8 cellular contexts compared by ENCODE assay signal in the genomic region with DNA sequence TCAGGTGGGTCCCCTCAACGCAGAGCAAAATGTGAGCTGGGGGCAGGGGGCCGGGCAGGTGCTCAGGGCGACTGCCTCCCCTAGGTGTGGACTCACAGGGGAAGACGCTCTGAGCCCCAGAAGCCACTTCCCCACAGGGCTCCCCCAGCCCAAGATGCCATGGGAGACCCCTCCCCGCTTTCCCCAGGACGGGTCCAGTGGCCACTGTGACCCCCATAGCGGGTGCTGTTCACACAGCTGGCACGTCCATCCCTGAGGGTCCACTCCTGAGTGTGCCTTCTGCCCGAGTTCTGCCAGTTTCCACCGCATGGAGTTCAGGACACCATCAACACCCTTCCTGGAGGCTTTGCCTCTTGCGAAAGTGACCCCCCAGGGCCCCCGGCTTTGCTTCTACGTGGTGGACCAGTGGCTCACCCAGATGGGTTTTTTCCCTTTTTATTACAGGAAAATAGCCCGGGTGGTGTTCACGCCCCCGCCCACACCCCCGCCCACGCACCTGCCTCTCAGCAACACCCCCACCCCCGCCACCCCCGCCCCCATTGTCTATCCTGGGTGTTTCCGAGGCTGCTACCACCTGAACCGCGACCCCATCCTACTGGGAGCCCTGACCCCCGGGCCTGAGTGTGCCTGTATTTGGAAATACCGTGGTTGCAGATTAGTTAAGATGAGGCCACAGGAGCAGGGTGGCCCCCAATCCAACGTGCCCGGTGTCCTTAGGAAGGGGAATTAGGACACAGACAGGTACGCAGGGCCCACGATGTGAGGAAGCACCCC. TPM values are rescaled to one million over a fixed set of nuclear protein-coding genes. Genes with fewer than 3 reads are reported as not detected.
A peak's percentile ranks its signal among the peaks of the same experiment; 100 is the strongest.
DNase-seq lines count a peak whose midpoint lies in the region; FAIRE-seq and TF ChIP-seq lines count a peak whose summit lies in the region.

No MANE protein-coding gene starts in this region.

- DNase-seq in GM19239 (ENCODE audit: insufficient read length, low spot score) (peak; percentile 50), T-helper 9 cell (peak; percentile 39), NCI-H345 treated with DMSO at 0.1 percent for 48 hours (lab: John Stamatoyannopoulos, UW; ENCODE audit: unreplicated experiment) (no peak), NCI-H1105 treated with DMSO at 0.1 percent for 48 hours (lab: John Stamatoyannopoulos, UW) (no peak), SK-N-SH (no peak), SHP77 (lab: John Stamatoyannopoulos, UW) (no peak)
- DNase-seq in effector memory CD4-positive, alpha-beta T cell = peak in 1 of 3 donors; percentile 48
- peak; percentile 29 for DNase-seq in stimulated activated CD4-positive, alpha-beta T cell treated with anti-CD3 and anti-CD28 coated beads, Interleukin-1b, Interleukin-23, amount 100 ng/mL, for 48 hours

- no peaks in the 10 kb centered on the region for H3F3A ChIP-seq in SK-N-SH (replicated peaks; ENCODE audit: insufficient read depth)

- TF ChIP-seq EP300 in SK-N-SH (IDR thresholded peaks at IDR 0.05; ENCODE audit: borderline replicate concordance in 1 of 2, low read depth in 1 of 2, low read length in 1 of 2) = no peak

- no peaks in the 10 kb centered on the region for H4K20me1 ChIP-seq in SK-N-SH (ENCODE audit: insufficient read depth)

- H2AFZ ChIP-seq in SK-N-SH (ENCODE audit: low read depth) = no peak overlapping the region

- H3K36me3 ChIP-seq in effector memory CD4-positive, alpha-beta T cell (ENCODE audit: control insufficient read depth, insufficient read depth, low read length) = no peaks in the 10 kb centered on the region
- no peaks in the 10 kb centered on the region for H3K36me3 ChIP-seq in SK-N-SH (replicated peaks in 1 of 2; ENCODE audit: control insufficient read depth in 1 of 2, insufficient read depth in 2 of 2, low read length in 1 of 2)

- no peak for TF ChIP-seq RAD21 in SK-N-SH (IDR thresholded peaks at IDR 0.05; ENCODE audit: low read length)

- TF ChIP-seq CTCF in SK-N-SH (IDR thresholded peaks at IDR 0.05) = no peak

- FAIRE-seq in GM19239 (lab: Jason Lieb, UNC) = no peak

- H3K9me2 ChIP-seq in SK-N-SH = no peaks in the 10 kb centered on the region

- no peak overlapping the region for H3K9ac ChIP-seq in SK-N-SH

- H3K9me3 ChIP-seq in effector memory CD4-positive, alpha-beta T cell (ENCODE audit: control insufficient read depth, low read length) = no peaks in the 10 kb centered on the region
- H3K9me3 ChIP-seq in SK-N-SH = no peaks in the 10 kb centered on the region

- no peaks in the 10 kb centered on the region for H3K79me2 ChIP-seq in SK-N-SH (ENCODE audit: insufficient read depth)

- no peaks in the 10 kb centered on the region for H3K27me3 ChIP-seq in effector memory CD4-positive, alpha-beta T cell (replicated peaks; ENCODE audit: control insufficient read depth, insufficient read depth, low read length, poor library complexity, severe bottlenecking)
- H3K27me3 ChIP-seq in SK-N-SH (ENCODE audit: insufficient read depth) = no peaks in the 10 kb centered on the region

- POLR2A ChIA-PET in SK-N-SH (lab: Yijun Ruan, JAX) = no interaction called here

- H3K4me1 ChIP-seq in effector memory CD4-positive, alpha-beta T cell (ENCODE audit: control insufficient read depth, insufficient read depth, low read length, poor library complexity, severe bottlenecking) = peaks cover 31% of the 10 kb centered on the region
- peaks cover 0 to 5% of the 10 kb centered on the region in 2 experiments; a peak in 1 of 4 replicates for H3K4me1 ChIP-seq in SK-N-SH (ENCODE audit: control insufficient read depth in 1 of 2, insufficient read depth in 2 of 2, low read depth in 1 of 2, low read length in 1 of 2)

- WGBS in SK-N-SH (ENCODE audit: low lambda C conversion rate) = 81% methylated on average over 25 of the region's 29 CpGs

- no peak overlapping the region for H3K4me2 ChIP-seq in SK-N-SH

- H3K27ac ChIP-seq in effector memory CD4-positive, alpha-beta T cell (ENCODE audit: insufficient read depth, low read length, poor library complexity, severe bottlenecking) = peak overlapping the region; percentile 88
- H3K27ac ChIP-seq in SK-N-SH (ENCODE audit: low read depth in 2 of 2, low read length in 1 of 2) = no peak overlapping the region

- H3K4me3 ChIP-seq in effector memory CD4-positive, alpha-beta T cell (ENCODE audit: insufficient read depth, low read depth, low read length, poor library complexity, severe bottlenecking) = peak overlapping the region; percentile 75
- no peak overlapping the region for H3K4me3 ChIP-seq in SK-N-SH (ENCODE audit: low read depth in 2 of 2, low read length in 1 of 2)

- CTCF ChIA-PET in SK-N-SH (lab: Yijun Ruan, JAX) = interaction anchor here (1.6 to 4.0 kb wide), 3 partner anchors 13 to 42 kb away, joined by 4 to 28 read pairs (median 4); a partner anchor contains a TSS

TF ChIP-seq in SK-N-SH, 30 proteins besides CTCF, POLR2A, EP300 and RAD21 (continues in another document):
- TF ChIP-seq EZH2phosphoT487 (IDR thresholded peaks at IDR 0.05; ENCODE audit: borderline replicate concordance, low read depth) = no peak
- TF ChIP-seq SMC3 (IDR thresholded peaks at IDR 0.05; ENCODE audit: low read depth, low read length) = no peak
- no peak for TF ChIP-seq YY1 (IDR thresholded peaks at IDR 0.05; ENCODE audit: low read depth)
- TF ChIP-seq, protein P1, sequence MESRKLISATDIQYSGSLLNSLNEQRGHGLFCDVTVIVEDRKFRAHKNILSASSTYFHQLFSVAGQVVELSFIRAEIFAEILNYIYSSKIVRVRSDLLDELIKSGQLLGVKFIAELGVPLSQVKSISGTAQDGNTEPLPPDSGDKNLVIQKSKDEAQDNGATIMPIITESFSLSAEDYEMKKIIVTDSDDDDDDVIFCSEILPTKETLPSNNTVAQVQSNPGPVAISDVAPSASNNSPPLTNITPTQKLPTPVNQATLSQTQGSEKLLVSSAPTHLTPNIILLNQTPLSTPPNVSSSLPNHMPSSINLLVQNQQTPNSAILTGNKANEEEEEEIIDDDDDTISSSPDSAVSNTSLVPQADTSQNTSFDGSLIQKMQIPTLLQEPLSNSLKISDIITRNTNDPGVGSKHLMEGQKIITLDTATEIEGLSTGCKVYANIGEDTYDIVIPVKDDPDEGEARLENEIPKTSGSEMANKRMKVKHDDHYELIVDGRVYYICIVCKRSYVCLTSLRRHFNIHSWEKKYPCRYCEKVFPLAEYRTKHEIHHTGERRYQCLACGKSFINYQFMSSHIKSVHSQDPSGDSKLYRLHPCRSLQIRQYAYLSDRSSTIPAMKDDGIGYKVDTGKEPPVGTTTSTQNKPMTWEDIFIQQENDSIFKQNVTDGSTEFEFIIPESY (IDR thresholded peaks at IDR 0.05; ENCODE audit: borderline replicate concordance, low read depth) = no peak
- TF ChIP-seq, protein P2, sequence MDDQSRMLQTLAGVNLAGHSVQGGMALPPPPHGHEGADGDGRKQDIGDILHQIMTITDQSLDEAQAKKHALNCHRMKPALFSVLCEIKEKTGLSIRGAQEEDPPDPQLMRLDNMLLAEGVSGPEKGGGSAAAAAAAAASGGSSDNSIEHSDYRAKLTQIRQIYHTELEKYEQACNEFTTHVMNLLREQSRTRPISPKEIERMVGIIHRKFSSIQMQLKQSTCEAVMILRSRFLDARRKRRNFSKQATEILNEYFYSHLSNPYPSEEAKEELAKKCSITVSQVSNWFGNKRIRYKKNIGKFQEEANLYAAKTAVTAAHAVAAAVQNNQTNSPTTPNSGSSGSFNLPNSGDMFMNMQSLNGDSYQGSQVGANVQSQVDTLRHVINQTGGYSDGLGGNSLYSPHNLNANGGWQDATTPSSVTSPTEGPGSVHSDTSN (IDR thresholded peaks at IDR 0.05) = no peak
- TF ChIP-seq POLR2AphosphoS5 (IDR thresholded peaks at IDR 0.05; ENCODE audit: low read depth, low read length) = no peak
- no peak for TF ChIP-seq RCOR1 (IDR thresholded peaks at IDR 0.05; ENCODE audit: low read length)
- TF ChIP-seq, protein P3, sequence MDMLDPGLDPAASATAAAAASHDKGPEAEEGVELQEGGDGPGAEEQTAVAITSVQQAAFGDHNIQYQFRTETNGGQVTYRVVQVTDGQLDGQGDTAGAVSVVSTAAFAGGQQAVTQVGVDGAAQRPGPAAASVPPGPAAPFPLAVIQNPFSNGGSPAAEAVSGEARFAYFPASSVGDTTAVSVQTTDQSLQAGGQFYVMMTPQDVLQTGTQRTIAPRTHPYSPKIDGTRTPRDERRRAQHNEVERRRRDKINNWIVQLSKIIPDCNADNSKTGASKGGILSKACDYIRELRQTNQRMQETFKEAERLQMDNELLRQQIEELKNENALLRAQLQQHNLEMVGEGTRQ (IDR thresholded peaks at IDR 0.05; ENCODE audit: borderline replicate concordance, low read depth, low read length) = no peak
- no peak for TF ChIP-seq FOXM1 (IDR thresholded peaks at IDR 0.05; ENCODE audit: low read depth)

RNA-seq across cellular contexts. Expression of a gene that starts 32.0 kb away (rescaled TPM):
- polyA plus RNA-seq in SK-N-SH (2012; rRNA removed) = 3.2 and 5.4 TPM in 2 replicates
- 2.0 and 2.8 TPM in 2 replicates for polyA plus RNA-seq in SK-N-SH (2012; cell fraction: cytosol; rRNA removed)
- polyA plus RNA-seq in SK-N-SH (2012; cell fraction: nucleus; rRNA removed) = 8.1 and 8.6 TPM in 2 replicates

RNA-seq across cellular contexts. Expression of a gene that starts 46.2 kb away (rescaled TPM):
- 63.1 and 65.4 TPM in 2 replicates for polyA plus RNA-seq in SK-N-SH (2012; rRNA removed)
- 20.4 and 32.7 TPM in 2 replicates for polyA plus RNA-seq in SK-N-SH (2012; cell fraction: cytosol; rRNA removed)
- polyA plus RNA-seq in SK-N-SH (2012; cell fraction: nucleus; rRNA removed) = 341 and 380 TPM in 2 replicates

RNA-seq across cellular contexts. Expression of a gene that starts 52.8 kb away (rescaled TPM):
- 7.6 TPM in 2 replicates for polyA plus RNA-seq in SK-N-SH (2012; rRNA removed)
- 6.4 and 7.5 TPM in 2 replicates for polyA plus RNA-seq in SK-N-SH (2012; cell fraction: cytosol; rRNA removed)
- polyA plus RNA-seq in SK-N-SH (2012; cell fraction: nucleus; rRNA removed) = 15.5 and 19.8 TPM in 2 replicates

Comparison
In these comparisons a context has a peak if more than half of its experiments do, and no peak if none do; other contexts are left out.
1. DNase-seq: peak in GM19239 (single experiment), T-helper 9 cell (single experiment) and stimulated activated CD4-positive, alpha-beta T cell treated with anti-CD3 and anti-CD28 coated beads, Interleukin-1b, Interleukin-23, amount 100 ng/mL, for 48 hours (single experiment); none in NCI-H345 treated with DMSO at 0.1 percent for 48 hours (single experiment), NCI-H1105 treated with DMSO at 0.1 percent for 48 hours (single experiment), SK-N-SH (single experiment) and SHP77 (0 of 2).